9 cellular contexts compared by ENCODE assay signal in genomic region chrX:94058728-94059382, GRCh38.
DNase-seq lines count a peak whose midpoint lies in the region; ATAC-seq and TF ChIP-seq lines count a peak whose summit lies in the region.
"Had no signal": no experiment of that assay in that cellular context is flagged by ENCODE, and none has a peak within 500 bp of the region (broad histone marks: within the 10 kb centered on the region; RNA-seq: fewer than 3 reads in every experiment).

No MANE protein-coding gene starts in this region.

- TF ChIP-seq CTCF in adrenal gland (IDR thresholded peaks at IDR 0.05) = peak; percentile 32 to 62 (median 44)
- peak in 1 of 2 donors; percentile 54 for TF ChIP-seq CTCF in left lung (IDR thresholded peaks at IDR 0.05)

- H3K27ac Mint-ChIP-seq in stimulated activated effector memory CD8-positive, alpha-beta T cell treated with anti-CD3 and anti-CD28 coated beads, Interleukin-12 subunit alpha, Interleukin-12 subunit beta, amount 100 ng/mL, for 72 hours = no peak overlapping the region

- H3K27me3 ChIP-seq in adrenal gland (peaks cover 34% of the 10 kb centered on the region), left lung (peaks cover 0 to 5% of the 10 kb centered on the region in 2 donors)
- H3K27me3 ChIP-seq: ovary had no signal

- H3K36me3 Mint-ChIP-seq in stimulated activated effector memory CD8-positive, alpha-beta T cell treated with anti-CD3 and anti-CD28 coated beads, Interleukin-12 subunit alpha, Interleukin-12 subunit beta, amount 100 ng/mL, for 72 hours = no peaks in the 10 kb centered on the region

- H3K36me3 ChIP-seq in adrenal gland (replicated peaks in 1 of 2) (no peaks in the 10 kb centered on the region), left lung (no peaks in the 10 kb centered on the region)
- H3K36me3 ChIP-seq: ovary had no signal

- no peaks in the 10 kb centered on the region for H3K4me1 Mint-ChIP-seq in stimulated activated effector memory CD8-positive, alpha-beta T cell treated with anti-CD3 and anti-CD28 coated beads, Interleukin-12 subunit alpha, Interleukin-12 subunit beta, amount 100 ng/mL, for 72 hours

- DNase-seq in DMS53 treated with DMSO at 0.1 percent for 48 hours (lab: John Stamatoyannopoulos, UW; ENCODE audit: unreplicated experiment) (peak; percentile 53), adrenal gland (peak; percentile 16 to 51 (median 27)), left lung (no peak), NCI-H2196 (lab: John Stamatoyannopoulos, UW; ENCODE audit: unreplicated experiment) (no peak)
- DNase-seq in stimulated activated effector memory CD8-positive, alpha-beta T cell treated with anti-CD3 and anti-CD28 coated beads, Interleukin-12 subunit alpha, Interleukin-12 subunit beta, amount 100 ng/mL, for 72 hours (ENCODE audit: low spot score in 2 of 2) = no peak
- DNase-seq: ovary had no signal

- H3K9me3 Mint-ChIP-seq in stimulated activated effector memory CD8-positive, alpha-beta T cell treated with anti-CD3 and anti-CD28 coated beads, Interleukin-12 subunit alpha, Interleukin-12 subunit beta, amount 100 ng/mL, for 72 hours = peaks cover 10% of the 10 kb centered on the region

- H3K27ac ChIP-seq in adrenal gland (no peak overlapping the region), left lung (no peak overlapping the region)
- H3K27ac ChIP-seq: ovary had no signal

- no peak overlapping the region for H3K4me3 Mint-ChIP-seq in stimulated activated effector memory CD8-positive, alpha-beta T cell treated with anti-CD3 and anti-CD28 coated beads, Interleukin-12 subunit alpha, Interleukin-12 subunit beta, amount 100 ng/mL, for 72 hours

- intact Hi-C loops in adrenal gland (cut with DNase I) = loop anchor here in 1 of 2 donors (5.0 kb wide), 1 partner anchor 187 kb away; no protein-coding TSS in a partner anchor
- intact Hi-C loops in left lung (cut with DNase I) = no loop called here

- peak; percentile 45 for TF ChIP-seq RAD21 in Ishikawa (IDR thresholded peaks at IDR 0.05; ENCODE audit: low read depth)

- WGBS in adrenal gland, 4 donors = 0 to 29% (median 23%) methylated on average over 4 to 9 of the region's 9 CpGs

- H3K9me3 ChIP-seq in adrenal gland (replicated peaks in 1 of 3) (no peaks in the 10 kb centered on the region), left lung (no peaks in the 10 kb centered on the region)
- H3K9me3 ChIP-seq: ovary had no signal

- H3K4me1 ChIP-seq in adrenal gland (replicated peaks in 1 of 2) = no peaks in the 10 kb centered on the region
- H3K4me1 ChIP-seq in left lung = no peaks in the 10 kb centered on the region

- TF ChIP-seq EP300 in Ishikawa (IDR thresholded peaks at IDR 0.05; ENCODE audit: borderline replicate concordance) = no peak

- ATAC-seq in left lung = peak; percentile 87
- no peak for ATAC-seq in HG03342 (IDR thresholded peaks at IDR 0.05; ENCODE audit: unreplicated experiment)
- no peak for ATAC-seq in HG02642 (IDR thresholded peaks at IDR 0.05; ENCODE audit: poor library complexity, unreplicated experiment)
- ATAC-seq in stimulated activated effector memory CD8-positive, alpha-beta T cell treated with anti-CD3 and anti-CD28 coated beads, Interleukin-12 subunit alpha, Interleukin-12 subunit beta, amount 100 ng/mL, for 72 hours = no peak

- TF ChIP-seq POLR2A in adrenal gland (IDR thresholded peaks at IDR 0.05) = no peak

- H3K4me3 ChIP-seq in adrenal gland = no peak overlapping the region
- H3K4me3 ChIP-seq in left lung = no peak overlapping the region
- H3K4me3 ChIP-seq: ovary had no signal

TF ChIP-seq in Ishikawa, 13 proteins besides CTCF, POLR2A, EP300 and RAD21:
- TF ChIP-seq FOXM1 (IDR thresholded peaks at IDR 0.05; ENCODE audit: borderline replicate concordance, low read depth) (no peak), TEAD4 (IDR thresholded peaks at IDR 0.05) (no peak)

Comparison
In these comparisons a context has a peak if more than half of its experiments do, and no peak if none do; other contexts are left out.
1. DNase-seq: peak in DMS53 treated with DMSO at 0.1 percent for 48 hours (single experiment) and adrenal gland (7 of 7); none in left lung (0 of 2), NCI-H2196 (single experiment) and stimulated activated effector memory CD8-positive, alpha-beta T cell treated with anti-CD3 and anti-CD28 coated beads, Interleukin-12 subunit alpha, Interleukin-12 subunit beta, amount 100 ng/mL, for 72 hours (0 of 2).